ENCODE assay signal across 21 cellular contexts in genomic region chr11:44916797-44917196, GRCh38. TPM values are rescaled to one million over a fixed set of nuclear protein-coding genes. Genes with fewer than 3 reads are reported as not detected.
A peak's percentile ranks its signal among the peaks of the same experiment; 100 is the strongest.
DNase-seq lines count a peak whose midpoint lies in the region; ATAC-seq and TF ChIP-seq lines count a peak whose summit lies in the region.
"Had no signal": no experiment of that assay in that cellular context is flagged by ENCODE, and none has a peak within 500 bp of the region (broad histone marks: within the 10 kb centered on the region; RNA-seq: fewer than 3 reads in every experiment).

No MANE protein-coding gene starts in this region.

- no peak overlapping the region for H3K27ac ChIP-seq in osteoblast (ENCODE audit: low read depth, low read length)
- H3K27ac ChIP-seq: upper lobe of right lung had no signal

- H3K9me3 Mint-ChIP-seq in naive B cell: no peaks in the 10 kb centered on the region
- H3K9me3 Mint-ChIP-seq: activated CD4-positive, alpha-beta T cell treated with anti-CD3 and anti-CD28 coated beads, Interleukin-2, amount 10 ng/mL, durations not matched to agents 7 days and 5 days; activated naive CD8-positive, alpha-beta T cell treated with anti-CD3 and anti-CD28 coated beads, Interleukin-2, amount 50 U/mL, for 24 hours; activated T-cell treated with anti-CD3 and anti-CD28 coated beads, Interleukin-2, amount 50 U/mL, for 72 hours; nephron had no signal

- no peaks in the 10 kb centered on the region for H3K9me3 ChIP-seq in Loucy (ENCODE audit: insufficient read depth, low read depth, low read length)
- H3K9me3 ChIP-seq in osteoblast (ENCODE audit: low read depth, low read length): no peaks in the 10 kb centered on the region
- H3K9me3 ChIP-seq: upper lobe of right lung had no signal

- H3K9me2 ChIP-seq in Loucy (replicated peaks; ENCODE audit: low read depth, low read length): no peaks in the 10 kb centered on the region

- peak overlapping the region; percentile 14 for H3K4me2 ChIP-seq in Loucy (ENCODE audit: low read depth, low read length, poor library complexity, severe bottlenecking)
- no peak overlapping the region for H3K4me2 ChIP-seq in osteoblast (ENCODE audit: insufficient read depth, low read length)

- peak; percentile 18 for DNase-seq in D341Med (ENCODE audit: low spot score)
- peak; percentile 27 for DNase-seq in astrocyte of the hippocampus (ENCODE audit: low read depth, low spot score)
- DNase-seq in naive B cell: no peak
- no peak for DNase-seq in osteoblast (ENCODE audit: insufficient read length, low spot score, missing footprints)
- DNase-seq in amniotic stem cell (lab: John Stamatoyannopoulos, UW): no peak
- no peak for DNase-seq in NCI-H2196 treated with DMSO at 0.1 percent for 48 hours (lab: John Stamatoyannopoulos, UW; ENCODE audit: unreplicated experiment)
- DNase-seq: activated CD4-positive, alpha-beta T cell treated with anti-CD3 and anti-CD28 coated beads, Interleukin-2, amount 10 ng/mL, durations not matched to agents 7 days and 5 days; activated naive CD8-positive, alpha-beta T cell treated with anti-CD3 and anti-CD28 coated beads, Interleukin-2, amount 50 U/mL, for 24 hours; activated T-cell treated with anti-CD3 and anti-CD28 coated beads, Interleukin-2, amount 50 U/mL, for 72 hours; AML-193; central memory CD4-positive, alpha-beta T cell; DMS79 treated with DMSO at 0.1 percent for 48 hours; NCI-H774; retina; stimulated activated CD4-positive, alpha-beta T cell treated with anti-CD3 and anti-CD28 coated beads, Interleukin-2, amount 100 ng/mL, for 48 hours; T-helper 2 cell; upper lobe of right lung had no signal

- peaks cover 10 to 27% (median 23%) of the 10 kb centered on the region in 3 donors for H3K4me1 Mint-ChIP-seq in naive B cell
- H3K4me1 Mint-ChIP-seq: activated CD4-positive, alpha-beta T cell treated with anti-CD3 and anti-CD28 coated beads, Interleukin-2, amount 10 ng/mL, durations not matched to agents 7 days and 5 days had no signal

- H3K4me1 ChIP-seq in Loucy (ENCODE audit: insufficient read depth, low read length, poor library complexity, severe bottlenecking) (peaks cover 22% of the 10 kb centered on the region), osteoblast (ENCODE audit: insufficient read depth, low read length) (no peaks in the 10 kb centered on the region)
- H3K4me1 ChIP-seq: upper lobe of right lung had no signal

- H3K27ac Mint-ChIP-seq in naive B cell: peak overlapping the region in 3 of 6 donors; percentile 67 to 88 (median 79)
- H3K27ac Mint-ChIP-seq: activated CD4-positive, alpha-beta T cell treated with anti-CD3 and anti-CD28 coated beads, Interleukin-2, amount 10 ng/mL, durations not matched to agents 7 days and 5 days; activated naive CD8-positive, alpha-beta T cell treated with anti-CD3 and anti-CD28 coated beads, Interleukin-2, amount 50 U/mL, for 24 hours; activated T-cell treated with anti-CD3 and anti-CD28 coated beads, Interleukin-2, amount 50 U/mL, for 72 hours; nephron had no signal

- peaks cover 0 to 18% (median 3%) of the 10 kb centered on the region in 3 donors for H3K27me3 Mint-ChIP-seq in naive B cell
- H3K27me3 Mint-ChIP-seq: activated CD4-positive, alpha-beta T cell treated with anti-CD3 and anti-CD28 coated beads, Interleukin-2, amount 10 ng/mL, durations not matched to agents 7 days and 5 days had no signal

- H3K9ac ChIP-seq in Loucy (ENCODE audit: low read depth, low read length, poor library complexity, severe bottlenecking): no peak overlapping the region

- H3K79me2 ChIP-seq in Loucy (ENCODE audit: insufficient read depth, low read length) (no peaks in the 10 kb centered on the region), osteoblast (ENCODE audit: insufficient read depth, low read length) (no peaks in the 10 kb centered on the region)

- H3K36me3 ChIP-seq in Loucy (ENCODE audit: insufficient read depth, low read length): no peaks in the 10 kb centered on the region
- H3K36me3 ChIP-seq in osteoblast (ENCODE audit: insufficient read depth, low read length): no peaks in the 10 kb centered on the region
- H3K36me3 ChIP-seq: upper lobe of right lung had no signal

- H3K4me3 ChIP-seq in Loucy (ENCODE audit: low read length, poor library complexity, severe bottlenecking): no peak overlapping the region
- no peak overlapping the region for H3K4me3 ChIP-seq in osteoblast (ENCODE audit: insufficient read depth, low read length)
- H3K4me3 ChIP-seq: lung, upper lobe of right lung had no signal

- no peaks in the 10 kb centered on the region for H3K27me3 ChIP-seq in Loucy (ENCODE audit: insufficient read depth, low read length, poor library complexity, severe bottlenecking)
- H3K27me3 ChIP-seq in osteoblast (ENCODE audit: insufficient read depth, low read length): peaks cover 8% of the 10 kb centered on the region
- H3K27me3 ChIP-seq: upper lobe of right lung had no signal

- H3K4me3 Mint-ChIP-seq in naive B cell: no peak overlapping the region
- H3K4me3 Mint-ChIP-seq: activated CD4-positive, alpha-beta T cell treated with anti-CD3 and anti-CD28 coated beads, Interleukin-2, amount 10 ng/mL, durations not matched to agents 7 days and 5 days; activated naive CD8-positive, alpha-beta T cell treated with anti-CD3 and anti-CD28 coated beads, Interleukin-2, amount 50 U/mL, for 24 hours; activated T-cell treated with anti-CD3 and anti-CD28 coated beads, Interleukin-2, amount 50 U/mL, for 72 hours; nephron had no signal

- no peaks in the 10 kb centered on the region for H3F3A ChIP-seq in Loucy (ENCODE audit: low read depth)

- H3K36me3 Mint-ChIP-seq in naive B cell: no peaks in the 10 kb centered on the region

- ATAC-seq in naive B cell (ENCODE audit: low read depth in 2 of 2): peak; percentile 9 to 17
- no peak for ATAC-seq in HG03460 (IDR thresholded peaks at IDR 0.05; ENCODE audit: unreplicated experiment)
- ATAC-seq: activated naive CD8-positive, alpha-beta T cell treated with anti-CD3 and anti-CD28 coated beads, Interleukin-2, amount 50 U/mL, for 24 hours; upper lobe of right lung had no signal

- H4K20me1 ChIP-seq in Loucy (ENCODE audit: insufficient read depth, low read length, poor library complexity, severe bottlenecking) (no peaks in the 10 kb centered on the region), osteoblast (ENCODE audit: insufficient read depth, low read length) (no peaks in the 10 kb centered on the region)

- H2AFZ ChIP-seq in Loucy (ENCODE audit: low read length) (no peak overlapping the region), osteoblast (ENCODE audit: low read length) (no peak overlapping the region)

- TF ChIP-seq CTCF in Loucy (conservative IDR thresholded peaks at IDR 0.05; ENCODE audit: low read length) (no peak), osteoblast (IDR thresholded peaks at IDR 0.05; ENCODE audit: extremely low read depth, low read depth, low read length) (no peak)

RNA-seq across cellular contexts. Expression of gene TP53I11, which starts 33.9 kb away (rescaled TPM):
- 10 to 100 TPM; 29.7 to 68.5 (median 39.4) TPM for polyA plus RNA-seq in naive B cell (ENCODE audit: low read depth in 6 of 6)
- 43.9 and 47.8 TPM in 2 replicates for total RNA-seq in osteoblast

Comparison
In these comparisons a context has a peak if more than half of its experiments do, and no peak if none do; other contexts are left out.
1. DNase-seq: peak in D341Med (single experiment) and astrocyte of the hippocampus (single experiment); none in naive B cell (single experiment), osteoblast (single experiment), amniotic stem cell (single experiment) and NCI-H2196 treated with DMSO at 0.1 percent for 48 hours (single experiment).